In the genomic region with DNA sequence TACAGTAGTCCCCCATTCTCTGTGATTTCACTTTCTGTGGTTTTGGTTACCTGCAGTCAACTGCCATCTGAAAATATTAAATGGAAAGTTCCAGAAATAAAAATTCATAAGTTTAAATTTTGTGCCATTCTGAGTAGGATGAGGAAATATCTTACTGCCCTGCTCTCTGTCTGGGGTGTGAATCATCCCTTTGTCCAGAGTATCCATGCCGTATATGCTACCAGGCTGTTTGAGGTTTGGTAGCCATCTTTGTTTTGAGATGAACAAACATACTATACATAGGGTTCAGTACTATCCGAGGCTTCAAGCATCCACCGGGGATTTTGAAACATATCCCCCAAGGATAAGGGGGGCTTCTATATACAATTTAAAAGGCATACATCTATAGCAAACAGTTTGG, we compare ENCODE assay signal across 24 cellular contexts. TPM values are rescaled to one million over a fixed set of nuclear protein-coding genes. Genes with fewer than 3 reads are reported as not detected.
DNase-seq lines count a peak whose midpoint lies in the region; ATAC-seq and TF ChIP-seq lines count a peak whose summit lies in the region.
"Had no signal": no experiment of that assay in that cellular context is flagged by ENCODE, and none has a peak within 500 bp of the region (broad histone marks: within the 10 kb centered on the region; RNA-seq: fewer than 3 reads in every experiment).

No MANE protein-coding gene starts in this region.

- DNase-seq in amniotic epithelial cell (ENCODE audit: low read depth), result peak; percentile 36
- peak; percentile 70 for DNase-seq in epithelial cell of esophagus (ENCODE audit: low read depth)
- DNase-seq in neural crest cell (ENCODE audit: low read depth, low spot score), result no peak
- DNase-seq in stimulated activated CD4-positive, alpha-beta T cell treated with anti-CD3 and anti-CD28 coated beads, Interleukin-1b, Interleukin-23, amount 100 ng/mL, for 48 hours, result no peak
- no peak for DNase-seq in DMS 273 treated with DMSO at 0.1 percent for 48 hours (lab: John Stamatoyannopoulos, UW)
- no peak for DNase-seq in DMS 273 (lab: John Stamatoyannopoulos, UW; ENCODE audit: unreplicated experiment)
- DNase-seq: 8988T; ACHN; BE2C; C1 segment of cervical spinal cord; CD4-positive, alpha-beta memory T cell; CD4-positive, CD25-positive, alpha-beta regulatory T cell; CD8-positive, alpha-beta memory T cell; COR-L47; DMS153; DMS53; DMS79; DND-41; EL; GDM1 had no signal

- H3K4me3 ChIP-seq in epithelial cell of esophagus (ENCODE audit: low read length), result no peak overlapping the region
- H3K4me3 ChIP-seq: BLaER1, GM12878 had no signal

- no peak overlapping the region for H3K27ac Mint-ChIP-seq in neural crest cell (ENCODE audit: unreplicated experiment)
- H3K27ac Mint-ChIP-seq in stimulated activated memory B cell treated with anti-CD40 and anti-IgM and Interleukin-4, amounts not matched to agents 10 μg/mL and 1 μg/mL and 100 μg/mL, for 72 hours, result no peak overlapping the region
- H3K27ac Mint-ChIP-seq: CD14-positive monocyte; CD4-positive, alpha-beta memory T cell; CD4-positive, CD25-positive, alpha-beta regulatory T cell had no signal

- no peak for ATAC-seq in stimulated activated memory B cell treated with anti-CD40 and anti-IgM and Interleukin-4, amounts not matched to agents 10 μg/mL and 1 μg/mL and 100 μg/mL, for 72 hours
- ATAC-seq: GM12878 had no signal

- peaks cover 27% of the 10 kb centered on the region for H3K27me3 Mint-ChIP-seq in neural crest cell (ENCODE audit: low read depth)
- H3K27me3 Mint-ChIP-seq in stimulated activated memory B cell treated with anti-CD40 and anti-IgM and Interleukin-4, amounts not matched to agents 10 μg/mL and 1 μg/mL and 100 μg/mL, for 72 hours, result peaks cover 50% of the 10 kb centered on the region

- H3K4me3 Mint-ChIP-seq in neural crest cell, result peak overlapping the region; percentile 17
- H3K4me3 Mint-ChIP-seq in stimulated activated memory B cell treated with anti-CD40 and anti-IgM and Interleukin-4, amounts not matched to agents 10 μg/mL and 1 μg/mL and 100 μg/mL, for 72 hours, result no peak overlapping the region
- H3K4me3 Mint-ChIP-seq: CD14-positive monocyte; CD4-positive, alpha-beta memory T cell; CD4-positive, CD25-positive, alpha-beta regulatory T cell; CD8-positive, alpha-beta memory T cell had no signal

- no peaks in the 10 kb centered on the region for H3K36me3 Mint-ChIP-seq in neural crest cell (ENCODE audit: low read depth)
- H3K36me3 Mint-ChIP-seq in stimulated activated memory B cell treated with anti-CD40 and anti-IgM and Interleukin-4, amounts not matched to agents 10 μg/mL and 1 μg/mL and 100 μg/mL, for 72 hours, result no peaks in the 10 kb centered on the region
- H3K36me3 Mint-ChIP-seq: CD14-positive monocyte; CD4-positive, alpha-beta memory T cell; CD4-positive, CD25-positive, alpha-beta regulatory T cell; CD8-positive, alpha-beta memory T cell had no signal

- peaks cover 4% of the 10 kb centered on the region for H3K4me1 Mint-ChIP-seq in neural crest cell
- no peaks in the 10 kb centered on the region for H3K4me1 Mint-ChIP-seq in stimulated activated memory B cell treated with anti-CD40 and anti-IgM and Interleukin-4, amounts not matched to agents 10 μg/mL and 1 μg/mL and 100 μg/mL, for 72 hours

- TF ChIP-seq CTCF in epithelial cell of esophagus (IDR thresholded peaks at IDR 0.05; ENCODE audit: insufficient read depth, low read depth, low read length, missing control alignments), result no peak
- no peak for TF ChIP-seq CTCF in neural crest cell (conservative IDR thresholded peaks at IDR 0.05)

- H3K9me3 Mint-ChIP-seq in neural crest cell, result no peaks in the 10 kb centered on the region
- H3K9me3 Mint-ChIP-seq in stimulated activated memory B cell treated with anti-CD40 and anti-IgM and Interleukin-4, amounts not matched to agents 10 μg/mL and 1 μg/mL and 100 μg/mL, for 72 hours, result no peaks in the 10 kb centered on the region
- H3K9me3 Mint-ChIP-seq: CD14-positive monocyte; CD4-positive, alpha-beta memory T cell; CD8-positive, alpha-beta memory T cell had no signal

RNA-seq across cellular contexts. Expression of a gene that starts 16.3 kb away (rescaled TPM):
- 61.4 and 67.0 TPM in 2 replicates for total RNA-seq in neural crest cell

RNA-seq across cellular contexts. Expression of a gene that starts 31.7 kb away (rescaled TPM):
- total RNA-seq in neural crest cell, result 71.3 and 73.3 TPM in 2 replicates

RNA-seq across cellular contexts. Expression of a gene that starts 56.1 kb away (rescaled TPM):
- total RNA-seq in neural crest cell, result 11.9 and 14.8 TPM in 2 replicates

Comparison
In these comparisons a context has a peak if more than half of its experiments do, and no peak if none do; other contexts are left out.
1. DNase-seq: peak in amniotic epithelial cell (single experiment) and epithelial cell of esophagus (single experiment); none in neural crest cell (single experiment), stimulated activated CD4-positive, alpha-beta T cell treated with anti-CD3 and anti-CD28 coated beads, Interleukin-1b, Interleukin-23, amount 100 ng/mL, for 48 hours (single experiment), DMS 273 treated with DMSO at 0.1 percent for 48 hours (single experiment) and DMS 273 (single experiment).